ENCODE assay signal across 8 cellular contexts in genomic region chr6:43020847-43021246, GRCh38. TPM values are rescaled to one million over a fixed set of nuclear protein-coding genes. Genes with fewer than 3 reads are reported as not detected.
DNase-seq lines count a peak whose midpoint lies in the region; ATAC-seq and TF ChIP-seq lines count a peak whose summit lies in the region.

No MANE protein-coding gene starts in this region.

- CTCF ChIA-PET in PC-3 (lab: Charles Lee) = no interaction called here

- H3K9me3 ChIP-seq in PC-3 (ENCODE audit: low read length) = no peaks in the 10 kb centered on the region

- DNase-seq in GM12864 (ENCODE audit: low read depth) = no peak
- DNase-seq in PC-3 = no peak
- no peak for DNase-seq in epithelial cell of proximal tubule (ENCODE audit: low read depth)
- no peak for DNase-seq in osteocyte (ENCODE audit: extremely low spot score, unreplicated experiment)
- no peak for DNase-seq in NCI-H226

- peak overlapping the region; percentile 72 for H2AFZ ChIP-seq in PC-3 (ENCODE audit: low read length)

- H3K27me3 ChIP-seq in PC-3 (ENCODE audit: low read length) = no peaks in the 10 kb centered on the region

- peak overlapping the region; percentile 97 for H3K4me3 Mint-ChIP-seq in osteocyte (ENCODE audit: unreplicated experiment)

- TF ChIP-seq CTCF in GM12864 (IDR thresholded peaks at IDR 0.05; ENCODE audit: low read depth, low read length, missing control alignments) = no peak
- no peak for TF ChIP-seq CTCF in PC-3 (conservative IDR thresholded peaks at IDR 0.05; ENCODE audit: low read depth, low read length)
- no peak for TF ChIP-seq CTCF in epithelial cell of proximal tubule (conservative IDR thresholded peaks at IDR 0.05; ENCODE audit: low read depth, low read length)
- no peak for TF ChIP-seq CTCF in osteocyte (IDR thresholded peaks at IDR 0.05)

- H3K4me3 ChIP-seq in GM12864 (ENCODE audit: low read depth, low read length) = peak overlapping the region; percentile 99; the same call in 1 of the 2 replicates
- H3K4me3 ChIP-seq in PC-3 (ENCODE audit: low read length) = peak overlapping the region; percentile 91
- H3K4me3 ChIP-seq in epithelial cell of proximal tubule (ENCODE audit: low read depth, low read length) = peak overlapping the region; percentile 100

- H3K79me2 ChIP-seq in PC-3 (ENCODE audit: low read length) = peaks cover 46% of the 10 kb centered on the region

- H3K4me2 ChIP-seq in PC-3 (ENCODE audit: low read length) = peak overlapping the region; percentile 81

- peak; percentile 17; the same call in 1 of the 2 replicates for ATAC-seq in PC-3
- ATAC-seq in HG03175 (IDR thresholded peaks at IDR 0.05; ENCODE audit: unreplicated experiment) = no peak
- ATAC-seq in GM21825 (IDR thresholded peaks at IDR 0.05; ENCODE audit: unreplicated experiment) = no peak
- ATAC-seq in GM19467 (IDR thresholded peaks at IDR 0.05; ENCODE audit: unreplicated experiment) = no peak

- H3K27ac ChIP-seq in PC-3 (ENCODE audit: low read length) = peak overlapping the region; percentile 50

- no peaks in the 10 kb centered on the region for H3F3A ChIP-seq in PC-3 (ENCODE audit: low read length, unreplicated experiment)

- H3K9me2 ChIP-seq in PC-3 (replicated peaks; ENCODE audit: low read length) = no peaks in the 10 kb centered on the region

- no peaks in the 10 kb centered on the region for H3K27me3 Mint-ChIP-seq in osteocyte (ENCODE audit: unreplicated experiment)

- BruUV-seq in PC-3 (replicated peaks; lab: Mats Ljungman, UMichigan) = TSS peak; percentile 98

- peak overlapping the region; percentile 90 for H3K9ac ChIP-seq in PC-3 (ENCODE audit: low read length)

- intact Hi-C loops in PC-3 (cut with micrococcal nuclease) = no loop called here

- peaks cover 39% of the 10 kb centered on the region for H3K36me3 Mint-ChIP-seq in osteocyte (ENCODE audit: unreplicated experiment)

- H3K36me3 ChIP-seq in PC-3 (ENCODE audit: low read depth, low read length) = peaks cover 29% of the 10 kb centered on the region

- peaks cover 16% of the 10 kb centered on the region for H3K4me1 ChIP-seq in PC-3 (ENCODE audit: insufficient read depth, low read length)

- no peaks in the 10 kb centered on the region for H4K20me1 ChIP-seq in PC-3 (ENCODE audit: low read length)

- peaks cover 33% of the 10 kb centered on the region for H3K4me1 Mint-ChIP-seq in osteocyte (ENCODE audit: unreplicated experiment)

- POLR2A ChIA-PET in PC-3 (lab: Charles Lee; ENCODE audit: unreplicated experiment) = no interaction called here

- peak overlapping the region; percentile 82 for H3K27ac Mint-ChIP-seq in osteocyte (ENCODE audit: unreplicated experiment)

- no peaks in the 10 kb centered on the region for H3K9me3 Mint-ChIP-seq in osteocyte (ENCODE audit: unreplicated experiment)

RNA-seq across cellular contexts. Expression of gene RRP36, which starts 0.6 kb away (rescaled TPM):
- 120 and 133 TPM in 2 replicates for total RNA-seq in PC-3 (2014; rRNA removed)
- 71.2 and 163 TPM in 2 replicates for total RNA-seq in epithelial cell of proximal tubule
- total RNA-seq in osteocyte = 58.1 and 66.2 TPM in 2 replicates

RNA-seq across cellular contexts. Expression of gene KLHDC3, which starts 6.8 kb away (rescaled TPM):
- total RNA-seq in PC-3 (2014; rRNA removed) = 68.9 and 76.0 TPM in 2 replicates
- 70.8 and 109 TPM in 2 replicates for total RNA-seq in epithelial cell of proximal tubule
- 112 and 114 TPM in 2 replicates for total RNA-seq in osteocyte

RNA-seq across cellular contexts. Expression of gene MEA1, which starts 7.1 kb away (rescaled TPM):
- total RNA-seq in PC-3 (2014; rRNA removed) (131 and 146 TPM in 2 replicates), epithelial cell of proximal tubule (108 and 122 TPM in 2 replicates), osteocyte (66.2 and 67.8 TPM in 2 replicates)

RNA-seq across cellular contexts. Expression of gene CUL7, which starts 32.8 kb away (rescaled TPM):
- total RNA-seq in PC-3 (2014; rRNA removed) (17.5 and 18.6 TPM in 2 replicates), epithelial cell of proximal tubule (12.0 and 20.5 TPM in 2 replicates), osteocyte (59.9 and 62.3 TPM in 2 replicates)

RNA-seq across cellular contexts. Expression of gene PPP2R5D, which starts 36.5 kb away (rescaled TPM):
- total RNA-seq in PC-3 (2014; rRNA removed) = 54.1 and 55.6 TPM in 2 replicates
- total RNA-seq in epithelial cell of proximal tubule = 66.4 and 94.2 TPM in 2 replicates
- 44.3 and 46.1 TPM in 2 replicates for total RNA-seq in osteocyte
